In the genomic region with DNA sequence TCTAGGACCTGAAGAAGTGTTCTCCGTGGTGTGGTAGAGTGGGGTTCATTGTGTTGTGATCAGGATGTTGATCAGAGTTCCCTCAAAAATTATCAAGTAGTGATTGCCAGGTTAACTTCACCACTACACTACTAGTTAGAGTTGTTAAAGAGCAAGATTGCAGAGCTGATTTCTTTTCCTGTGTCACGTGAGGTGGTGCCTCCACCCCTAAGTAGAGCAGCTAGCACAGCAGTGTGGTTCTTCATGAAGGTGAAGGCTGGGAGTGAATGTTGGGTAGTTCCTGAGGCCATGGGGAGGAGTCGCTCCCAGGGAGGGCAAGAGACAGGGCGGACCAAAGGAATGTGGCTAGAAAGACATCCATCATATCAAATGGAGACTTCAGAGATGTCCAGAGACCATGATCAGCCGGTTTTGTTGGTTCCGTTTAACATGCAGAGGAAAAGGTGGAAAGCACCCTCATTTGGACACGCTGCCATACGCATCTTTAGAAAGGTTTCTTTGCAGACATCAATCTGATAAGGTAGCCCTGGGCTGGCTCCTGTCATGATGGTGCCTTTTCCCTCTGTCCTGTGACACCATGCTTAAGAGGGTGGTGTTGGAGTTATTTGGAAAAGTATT, we compare ENCODE assay signal across 24 cellular contexts.
"Had no signal": no experiment of that assay in that cellular context is flagged by ENCODE, and none has a peak within 500 bp of the region (broad histone marks: within the 10 kb centered on the region; RNA-seq: fewer than 3 reads in every experiment).

No MANE protein-coding gene starts in this region.

- ATAC-seq: heart right ventricle; left ventricle myocardium superior; natural killer cell treated with Interleukin-12 subunit alpha and Interleukin-12 subunit beta and Interleukin-15 and Interleukin-18, amount 100 ng/mL, for 72 hours; right lobe of liver; stimulated activated naive CD8-positive, alpha-beta T cell treated with anti-CD3 and anti-CD28 coated beads, Interleukin-15, amount 100 ng/mL, for 72 hours had no signal

- H3K4me1 Mint-ChIP-seq: immature natural killer cell; stimulated activated naive CD8-positive, alpha-beta T cell treated with anti-CD3 and anti-CD28 coated beads, Interleukin-15, amount 100 ng/mL, for 72 hours had no signal

- H3K9me3 ChIP-seq: heart right ventricle, lower lobe of right lung, neutrophil, right lobe of liver, tibial artery, upper lobe of left lung had no signal

- H3K9me3 Mint-ChIP-seq: natural killer cell treated with Interleukin-12 subunit alpha and Interleukin-12 subunit beta and Interleukin-15 and Interleukin-18, amount 100 ng/mL, for 72 hours had no signal

- DNase-seq: cerebellar nuclear complex; effector CD4-positive, alpha-beta T cell; foreskin melanocyte; glutamatergic neuron; heart right ventricle; immature natural killer cell; islet precursor cell; left ventricle myocardium superior; lower lobe of right lung; right lobe of liver; small intestine; stimulated activated CD4-positive, alpha-beta T cell treated with anti-CD3 and anti-CD28 coated beads, Interleukin-12 subunit alpha, Interleukin-12 subunit beta, amount 100 ng/mL, for 4 hours; stimulated activated CD4-positive, alpha-beta T cell treated with anti-CD3 and anti-CD28 coated beads, Interleukin-1b, Interleukin-23, amount 100 ng/mL, for 48 hours; stimulated activated CD4-positive, alpha-beta T cell treated with anti-CD3 and anti-CD28 coated beads, Interleukin-4, amount 100 ng/mL, for 1 hour; stimulated activated CD8-positive, alpha-beta memory T cell treated with anti-CD3 and anti-CD28 coated beads, Interleukin-4, amount 100 ng/mL, for 48 hours; stimulated activated naive CD4-positive, alpha-beta T cell; stimulated activated naive CD8-positive, alpha-beta T cell treated with anti-CD3 and anti-CD28 coated beads, Interleukin-15, amount 100 ng/mL, for 72 hours; tibial artery; upper lobe of left lung had no signal

- H3K27me3 ChIP-seq: right lobe of liver, upper lobe of left lung had no signal

- H3K27ac ChIP-seq: heart right ventricle, lower lobe of right lung, neutrophil, parathyroid adenoma, right lobe of liver, tibial artery, upper lobe of left lung had no signal

- H3K4me1 ChIP-seq: parathyroid adenoma, right lobe of liver, tibial artery, upper lobe of left lung had no signal

- H3K27ac Mint-ChIP-seq: immature natural killer cell; natural killer cell treated with Interleukin-12 subunit alpha and Interleukin-12 subunit beta and Interleukin-15 and Interleukin-18, amount 100 ng/mL, for 72 hours; progenitor cell of endocrine pancreas; stimulated activated naive CD8-positive, alpha-beta T cell treated with anti-CD3 and anti-CD28 coated beads, Interleukin-15, amount 100 ng/mL, for 72 hours had no signal

- H3K4me3 ChIP-seq: heart right ventricle, lower lobe of right lung, right lobe of liver, tibial artery, upper lobe of left lung had no signal

- H3K4me3 Mint-ChIP-seq: immature natural killer cell; natural killer cell treated with Interleukin-12 subunit alpha and Interleukin-12 subunit beta and Interleukin-15 and Interleukin-18, amount 100 ng/mL, for 72 hours; neural crest cell; stimulated activated naive CD8-positive, alpha-beta T cell treated with anti-CD3 and anti-CD28 coated beads, Interleukin-15, amount 100 ng/mL, for 72 hours had no signal

- H3K36me3 Mint-ChIP-seq: immature natural killer cell; natural killer cell treated with Interleukin-12 subunit alpha and Interleukin-12 subunit beta and Interleukin-15 and Interleukin-18, amount 100 ng/mL, for 72 hours had no signal

- H3K36me3 ChIP-seq: heart right ventricle, lower lobe of right lung, neutrophil, right lobe of liver, tibial artery, upper lobe of left lung had no signal
